In genomic region chrX:103797691-103798090, GRCh38 we compare ENCODE assay signal across 24 cellular contexts. TPM values are rescaled to one million over a fixed set of nuclear protein-coding genes. Genes with fewer than 3 reads are reported as not detected.
"Had no signal": no experiment of that assay in that cellular context is flagged by ENCODE, and none has a peak within 500 bp of the region (broad histone marks: within the 10 kb centered on the region; RNA-seq: fewer than 3 reads in every experiment).

No MANE protein-coding gene starts in this region.

- H3K4me3 ChIP-seq: left ventricle myocardium inferior, lung, mucosa of descending colon, ovary, prostate gland, skin epidermis, tibial nerve, uterus had no signal

- H3K36me3 ChIP-seq: left ventricle myocardium inferior, ovary, prostate gland, tibial nerve, uterus had no signal

- H3K27ac ChIP-seq: left ventricle myocardium inferior, ovary, prostate gland, skin epidermis, tibial nerve, uterus had no signal

- H3K4me1 ChIP-seq: left ventricle myocardium inferior, prostate gland, tibial nerve, uterus had no signal

- DNase-seq: hypothalamus; immature natural killer cell; islet precursor cell; left ventricle myocardium inferior; midbrain; mucosa of descending colon; naive thymus-derived CD4-positive, alpha-beta T cell; ovary; posterior cingulate gyrus; retina; right cardiac atrium; stimulated activated CD4-positive, alpha-beta T cell treated with anti-CD3 and anti-CD28 coated beads, Interleukin-4, amount 100 ng/mL, for 4 hours; stimulated activated CD8-positive, alpha-beta memory T cell treated with anti-CD3 and anti-CD28 coated beads, Interleukin-4, amount 100 ng/mL, for 48 hours; stimulated activated naive CD4-positive, alpha-beta T cell treated with Interleukin-2 at 50 U/mL for 16 hours; stimulated activated naive CD8-positive, alpha-beta T cell treated with anti-CD3 and anti-CD28 coated beads, Interleukin-15, amount 100 ng/mL, for 72 hours; uterus had no signal

- H3K27me3 ChIP-seq: ovary, uterus had no signal

- H3K9me3 ChIP-seq: left ventricle myocardium inferior, mucosa of descending colon, ovary, prostate gland, tibial nerve, uterus had no signal

- ATAC-seq: mucosa of descending colon; naive thymus-derived CD4-positive, alpha-beta T cell; natural killer cell treated with Interleukin-12 subunit alpha and Interleukin-12 subunit beta and Interleukin-15 and Interleukin-18, amount 100 ng/mL, for 72 hours; right cardiac atrium; sciatic nerve; stimulated activated memory B cell treated with anti-CD40 and anti-IgM and Interleukin-4, amounts not matched to agents 10 μg/mL and 1 μg/mL and 100 μg/mL, for 72 hours; stimulated activated naive CD8-positive, alpha-beta T cell treated with anti-CD3 and anti-CD28 coated beads, Interleukin-15, amount 100 ng/mL, for 72 hours had no signal

RNA-seq across cellular contexts. Expression of gene PLP1, which starts 21.1 kb away (rescaled TPM):
- total RNA-seq: kidney epithelial cell; naive thymus-derived CD4-positive, alpha-beta T cell; natural killer cell treated with Interleukin-12 subunit alpha and Interleukin-12 subunit beta and Interleukin-15 and Interleukin-18, amount 100 ng/mL, for 72 hours had no signal
- polyA plus RNA-seq: immature natural killer cell; naive thymus-derived CD4-positive, alpha-beta T cell had no signal
